1 cellular context compared by ENCODE assay signal in genomic region chr1:226000493-226000981, GRCh38.
TF ChIP-seq lines count a peak whose summit lies in the region.

No MANE protein-coding gene starts in this region.

TF ChIP-seq in GM12878, 131 proteins besides CTCF, POLR2A, EP300 and RAD21:
- TF ChIP-seq BMI1 (IDR thresholded peaks at IDR 0.05; ENCODE audit: borderline replicate concordance) (peak; percentile 69; the same call in 1 of the 2 replicates), EED (IDR thresholded peaks at IDR 0.05; ENCODE audit: low read depth) (0 out of 2 replicates have a peak, but pooled peaks have one; percentile 17), HDGF (IDR thresholded peaks at IDR 0.05) (peak; percentile 57; the same call in 1 of the 2 replicates), MLLT1 (IDR thresholded peaks at IDR 0.05) (peak; percentile 82)
- TF ChIP-seq, protein P1, sequence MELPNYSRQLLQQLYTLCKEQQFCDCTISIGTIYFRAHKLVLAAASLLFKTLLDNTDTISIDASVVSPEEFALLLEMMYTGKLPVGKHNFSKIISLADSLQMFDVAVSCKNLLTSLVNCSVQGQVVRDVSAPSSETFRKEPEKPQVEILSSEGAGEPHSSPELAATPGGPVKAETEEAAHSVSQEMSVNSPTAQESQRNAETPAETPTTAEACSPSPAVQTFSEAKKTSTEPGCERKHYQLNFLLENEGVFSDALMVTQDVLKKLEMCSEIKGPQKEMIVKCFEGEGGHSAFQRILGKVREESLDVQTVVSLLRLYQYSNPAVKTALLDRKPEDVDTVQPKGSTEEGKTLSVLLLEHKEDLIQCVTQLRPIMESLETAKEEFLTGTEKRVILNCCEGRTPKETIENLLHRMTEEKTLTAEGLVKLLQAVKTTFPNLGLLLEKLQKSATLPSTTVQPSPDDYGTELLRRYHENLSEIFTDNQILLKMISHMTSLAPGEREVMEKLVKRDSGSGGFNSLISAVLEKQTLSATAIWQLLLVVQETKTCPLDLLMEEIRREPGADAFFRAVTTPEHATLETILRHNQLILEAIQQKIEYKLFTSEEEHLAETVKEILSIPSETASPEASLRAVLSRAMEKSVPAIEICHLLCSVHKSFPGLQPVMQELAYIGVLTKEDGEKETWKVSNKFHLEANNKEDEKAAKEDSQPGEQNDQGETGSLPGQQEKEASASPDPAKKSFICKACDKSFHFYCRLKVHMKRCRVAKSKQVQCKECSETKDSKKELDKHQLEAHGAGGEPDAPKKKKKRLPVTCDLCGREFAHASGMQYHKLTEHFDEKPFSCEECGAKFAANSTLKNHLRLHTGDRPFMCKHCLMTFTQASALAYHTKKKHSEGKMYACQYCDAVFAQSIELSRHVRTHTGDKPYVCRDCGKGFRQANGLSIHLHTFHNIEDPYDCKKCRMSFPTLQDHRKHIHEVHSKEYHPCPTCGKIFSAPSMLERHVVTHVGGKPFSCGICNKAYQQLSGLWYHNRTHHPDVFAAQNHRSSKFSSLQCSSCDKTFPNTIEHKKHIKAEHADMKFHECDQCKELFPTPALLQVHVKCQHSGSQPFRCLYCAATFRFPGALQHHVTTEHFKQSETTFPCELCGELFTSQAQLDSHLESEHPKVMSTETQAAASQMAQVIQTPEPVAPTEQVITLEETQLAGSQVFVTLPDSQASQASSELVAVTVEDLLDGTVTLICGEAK (IDR thresholded peaks at IDR 0.05; ENCODE audit: borderline replicate concordance), result 0 out of 2 replicates have a peak, but pooled peaks have one; percentile 13
TF ChIP-seq in GM12878: peak in this region for 5; not testable (repeated sequence) for 126.
